In the genomic region with DNA sequence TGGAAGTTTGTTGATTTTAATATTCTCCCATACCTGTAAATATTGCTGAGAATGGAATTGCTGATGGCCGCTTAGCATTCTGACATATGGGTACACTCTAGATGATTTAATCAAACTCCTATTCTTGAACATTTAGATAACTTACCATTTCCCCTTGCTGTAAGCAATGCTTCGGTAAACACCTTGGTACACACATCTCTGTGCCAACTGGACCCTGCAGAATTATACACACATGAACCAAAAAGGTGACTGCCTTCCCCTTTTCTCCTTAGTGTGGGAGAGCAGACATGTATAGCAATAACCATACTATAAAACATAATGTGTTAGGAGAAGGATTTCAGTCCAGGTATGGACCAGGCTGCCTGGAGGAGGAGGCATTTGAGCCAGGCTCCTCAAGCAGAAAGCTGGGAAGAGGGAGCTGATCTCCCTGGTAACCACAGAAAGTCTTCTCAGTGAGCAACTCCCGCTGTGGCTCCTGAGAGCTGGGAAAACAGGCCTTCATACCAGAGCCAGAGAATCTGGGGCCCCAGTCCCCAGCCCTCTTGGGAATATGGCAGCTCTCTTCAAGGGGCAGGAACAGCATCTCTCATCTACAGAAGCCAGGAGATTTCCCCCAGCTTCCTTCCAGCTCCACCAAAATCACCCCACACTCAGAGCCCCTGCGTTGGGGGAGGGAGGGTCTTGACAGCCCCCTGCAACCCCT, we compare ENCODE assay signal across 11 cellular contexts. TPM values are rescaled to one million over a fixed set of nuclear protein-coding genes. Genes with fewer than 3 reads are reported as not detected.
DNase-seq lines count a peak whose midpoint lies in the region; ATAC-seq and TF ChIP-seq lines count a peak whose summit lies in the region.
"Had no signal": no experiment of that assay in that cellular context is flagged by ENCODE, and none has a peak within 500 bp of the region (broad histone marks: within the 10 kb centered on the region; RNA-seq: fewer than 3 reads in every experiment).

No MANE protein-coding gene starts in this region.

- DNase-seq in activated CD8-positive, alpha-beta memory T cell treated with anti-CD3 and anti-CD28 coated beads for 24 hours, result peak; percentile 15
- no peak for DNase-seq in activated CD8-positive, alpha-beta memory T cell treated with anti-CD3 and anti-CD28 coated beads, Interleukin-2, amount 10 ng/mL, durations not matched to agents 7 days and 5 days
- peak; percentile 47 to 59 for DNase-seq in fibroblast of lung (ENCODE audit: low read depth in 2 of 2)
- no peak for DNase-seq in NCI-H1092 treated with DMSO at 0.1 percent for 48 hours (lab: John Stamatoyannopoulos, UW)
- no peak for DNase-seq in stimulated activated naive CD4-positive, alpha-beta T cell (lab: John Stamatoyannopoulos, UW)
- DNase-seq: activated CD4-positive, alpha-beta T cell treated with anti-CD3 and anti-CD28 coated beads for 48 hours; NCI-H2171 treated with DMSO at 0.1 percent for 48 hours had no signal

- peak overlapping the region; percentile 80 for H3K27ac ChIP-seq in fibroblast of lung (ENCODE audit: insufficient read depth, low read length)
- H3K27ac ChIP-seq: 22Rv1 had no signal

- peaks cover 9% of the 10 kb centered on the region for H3K27me3 Mint-ChIP-seq in activated CD8-positive, alpha-beta memory T cell treated with anti-CD3 and anti-CD28 coated beads, Interleukin-2, amount 10 ng/mL, durations not matched to agents 7 days and 5 days
- no peaks in the 10 kb centered on the region for H3K27me3 Mint-ChIP-seq in nephron (ENCODE audit: low read depth)

- H3K36me3 Mint-ChIP-seq in activated CD8-positive, alpha-beta memory T cell treated with anti-CD3 and anti-CD28 coated beads, Interleukin-2, amount 10 ng/mL, durations not matched to agents 7 days and 5 days, result no peaks in the 10 kb centered on the region
- no peaks in the 10 kb centered on the region for H3K36me3 Mint-ChIP-seq in nephron (ENCODE audit: low read depth)

- TF ChIP-seq CTCF in fibroblast of lung (conservative IDR thresholded peaks at IDR 0.05 in 1 of 2, IDR thresholded peaks at IDR 0.05 in 1 of 2; ENCODE audit: low read depth in 1 of 2, low read length in 2 of 2) (no peak), nephron (IDR thresholded peaks at IDR 0.05; ENCODE audit: unreplicated experiment in 3 of 3) (no peak)

- peaks cover 7% of the 10 kb centered on the region for H3K4me1 Mint-ChIP-seq in activated CD8-positive, alpha-beta memory T cell treated with anti-CD3 and anti-CD28 coated beads, Interleukin-2, amount 10 ng/mL, durations not matched to agents 7 days and 5 days
- H3K4me1 Mint-ChIP-seq in nephron, result peaks cover 70% of the 10 kb centered on the region

- CTCF ChIA-PET in activated CD8-positive, alpha-beta memory T cell treated with anti-CD3 and anti-CD28 coated beads, Interleukin-2, amount 10 ng/mL, durations not matched to agents 7 days and 5 days (lab: Charles Lee), result no interaction called here

- peaks cover 18% of the 10 kb centered on the region for H3K4me1 ChIP-seq in fibroblast of lung (ENCODE audit: control insufficient read depth, extremely low read depth, insufficient read depth, low read length)

- H3K9me3 Mint-ChIP-seq in activated CD8-positive, alpha-beta memory T cell treated with anti-CD3 and anti-CD28 coated beads, Interleukin-2, amount 10 ng/mL, durations not matched to agents 7 days and 5 days (ENCODE audit: low read depth), result no peaks in the 10 kb centered on the region
- H3K9me3 Mint-ChIP-seq in nephron, result no peaks in the 10 kb centered on the region

- H3K9me3 ChIP-seq in fibroblast of lung (ENCODE audit: control insufficient read depth, insufficient read depth, low read depth, low read length), result no peaks in the 10 kb centered on the region

- peak overlapping the region; percentile 48 for H2AFZ ChIP-seq in fibroblast of lung (ENCODE audit: low read length)

- H3K4me2 ChIP-seq in fibroblast of lung (ENCODE audit: extremely low read depth, insufficient read depth, low read length), result peak overlapping the region; percentile 54

- no peak overlapping the region for H3K27ac Mint-ChIP-seq in activated CD8-positive, alpha-beta memory T cell treated with anti-CD3 and anti-CD28 coated beads, Interleukin-2, amount 10 ng/mL, durations not matched to agents 7 days and 5 days
- H3K27ac Mint-ChIP-seq in nephron, result peak overlapping the region; percentile 79 to 90 (median 85)

- H4K20me1 ChIP-seq in fibroblast of lung (ENCODE audit: control insufficient read depth, extremely low read depth, insufficient read depth, low read length), result no peaks in the 10 kb centered on the region

- peak overlapping the region in 1 of 4 experiments; percentile 11 for H3K4me3 ChIP-seq in fibroblast of lung (replicated peaks in 1 of 4; ENCODE audit: control extremely low read depth in 1 of 4, insufficient read depth in 1 of 4, low read depth in 3 of 4, low read length in 4 of 4)

- H3K36me3 ChIP-seq in fibroblast of lung (ENCODE audit: control insufficient read depth, insufficient read depth, low read length), result no peaks in the 10 kb centered on the region

- H3K79me2 ChIP-seq in fibroblast of lung (ENCODE audit: control insufficient read depth, insufficient read depth, low read length), result no peaks in the 10 kb centered on the region

- H3K9ac ChIP-seq in fibroblast of lung (ENCODE audit: insufficient read depth, low read length), result peak overlapping the region; percentile 36

- no peak for ATAC-seq in activated CD8-positive, alpha-beta memory T cell treated with anti-CD3 and anti-CD28 coated beads, Interleukin-2, amount 10 ng/mL, durations not matched to agents 7 days and 5 days
- ATAC-seq in HG02571 (IDR thresholded peaks at IDR 0.05; ENCODE audit: unreplicated experiment) (no peak), GM18519 (IDR thresholded peaks at IDR 0.05; ENCODE audit: low FRiP score, unreplicated experiment) (no peak)

- no peak overlapping the region for H3K4me3 Mint-ChIP-seq in activated CD8-positive, alpha-beta memory T cell treated with anti-CD3 and anti-CD28 coated beads, Interleukin-2, amount 10 ng/mL, durations not matched to agents 7 days and 5 days
- no peak overlapping the region for H3K4me3 Mint-ChIP-seq in nephron

- no peaks in the 10 kb centered on the region for H3K27me3 ChIP-seq in fibroblast of lung (ENCODE audit: control insufficient read depth, insufficient read depth, low read length)

RNA-seq across cellular contexts. Expression of a gene that starts 33.9 kb away (rescaled TPM):
- total RNA-seq in activated CD8-positive, alpha-beta memory T cell treated with anti-CD3 and anti-CD28 coated beads, Interleukin-2, amount 10 ng/mL, durations not matched to agents 7 days and 5 days, result 100 to 1,000 TPM in 1 of 2 experiments, 10 to 100 TPM in 1; 77.6 to 143 TPM
- total RNA-seq in fibroblast of lung, result 29.0 and 48.9 TPM in 2 replicates
- 28.6 and 40.4 TPM in 2 replicates for polyA plus RNA-seq in fibroblast of lung
- 23.3 and 29.5 TPM in 2 replicates for polyA plus RNA-seq in fibroblast of lung (2012)
- polyA minus RNA-seq in fibroblast of lung (ENCODE audit: low replicate concordance), result 36.1 and 52.1 TPM in 2 replicates

Comparison
In these comparisons a context has a peak if more than half of its experiments do, and no peak if none do; other contexts are left out.
1. DNase-seq: peak in activated CD8-positive, alpha-beta memory T cell treated with anti-CD3 and anti-CD28 coated beads for 24 hours (single experiment) and fibroblast of lung (2 of 2); none in activated CD8-positive, alpha-beta memory T cell treated with anti-CD3 and anti-CD28 coated beads, Interleukin-2, amount 10 ng/mL, durations not matched to agents 7 days and 5 days (single experiment), NCI-H1092 treated with DMSO at 0.1 percent for 48 hours (single experiment) and stimulated activated naive CD4-positive, alpha-beta T cell (0 of 6).